In genomic region chr20:37379967-37380828, GRCh38 we compare ENCODE assay signal across 9 cellular contexts. TPM values are rescaled to one million over a fixed set of nuclear protein-coding genes. Genes with fewer than 3 reads are reported as not detected.
DNase-seq lines count a peak whose midpoint lies in the region; ATAC-seq and TF ChIP-seq lines count a peak whose summit lies in the region.
"Had no signal": no experiment of that assay in that cellular context is flagged by ENCODE, and none has a peak within 500 bp of the region (broad histone marks: within the 10 kb centered on the region; RNA-seq: fewer than 3 reads in every experiment).

No MANE protein-coding gene starts in this region.

- H3K4me3 Mint-ChIP-seq in effector memory CD8-positive, alpha-beta T cell = no peak overlapping the region
- H3K4me3 Mint-ChIP-seq in activated naive CD4-positive, alpha-beta T cell treated with anti-CD3 and anti-CD28 coated beads, Interleukin-2, amount 10 ng/mL, durations not matched to agents 7 days and 5 days = no peak overlapping the region
- no peak overlapping the region for H3K4me3 Mint-ChIP-seq in activated T-helper 1 cell treated with anti-CD3 and anti-CD28 coated beads, Interleukin-12 subunit alpha, Interleukin-12 subunit beta, Interleukin-2, Interleukin-4 antibody, amounts not matched to agents 30 ng/mL and 10 ng/mL and 1 ng/mL, durations not matched to agents 14 hours and 24 hours and 36 hours
- H3K4me3 Mint-ChIP-seq: T-helper 2 cell treated with Interferon-gamma antibody and Interleukin-4, amounts not matched to agents 5 μg/mL and 100 μg/mL, for 36 hours had no signal

- no peak overlapping the region for H3K18ac ChIP-seq in trophoblast cell (ENCODE audit: low read length)

- no peaks in the 10 kb centered on the region for H3K36me3 ChIP-seq in GM23248 (ENCODE audit: low read depth)
- H3K36me3 ChIP-seq in trophoblast cell (ENCODE audit: control insufficient read depth in 1 of 2, insufficient read depth in 2 of 2, low read length in 2 of 2) = peaks cover 78 to 84% of the 10 kb centered on the region in 2 experiments

- no peaks in the 10 kb centered on the region for H3K27me3 Mint-ChIP-seq in effector memory CD8-positive, alpha-beta T cell
- peaks cover 25% of the 10 kb centered on the region for H3K27me3 Mint-ChIP-seq in activated naive CD4-positive, alpha-beta T cell treated with anti-CD3 and anti-CD28 coated beads, Interleukin-2, amount 10 ng/mL, durations not matched to agents 7 days and 5 days
- peaks cover 9% of the 10 kb centered on the region for H3K27me3 Mint-ChIP-seq in activated T-helper 1 cell treated with anti-CD3 and anti-CD28 coated beads, Interleukin-12 subunit alpha, Interleukin-12 subunit beta, Interleukin-2, Interleukin-4 antibody, amounts not matched to agents 30 ng/mL and 10 ng/mL and 1 ng/mL, durations not matched to agents 14 hours and 24 hours and 36 hours (ENCODE audit: insufficient read depth)

- peak overlapping the region; percentile 88 for H3K4ac ChIP-seq in trophoblast cell (ENCODE audit: low read depth, low read length)

- H3K4me3 ChIP-seq in GM23248 (no peak overlapping the region), trophoblast cell (ENCODE audit: low read depth, low read length) (no peak overlapping the region)

- no peak overlapping the region for H4K12ac ChIP-seq in trophoblast cell (ENCODE audit: low read depth, low read length)

- 71 to 72% methylated on average over 13 to 14 of the region's 14 CpGs for WGBS in GM23248 (ENCODE audit: low coverage in 1 of 2, low lambda C conversion rate in 2 of 2, missing lambda C conversion rate in 2 of 2), 2 experiments
- no CpG with 5 or more reads among the region's 14 CpGs for WGBS in trophoblast cell (ENCODE audit: extremely low coverage, insufficient coverage, insufficient read length)

- H2BK120ac ChIP-seq in trophoblast cell (ENCODE audit: insufficient read depth, low read length, poor library complexity) = no peak overlapping the region

- H3K9me3 ChIP-seq in GM23248 (ENCODE audit: low read depth) (no peaks in the 10 kb centered on the region), trophoblast cell (ENCODE audit: insufficient read depth, low read depth, low read length) (peaks cover 2% of the 10 kb centered on the region)

- peaks cover 12% of the 10 kb centered on the region; the same call in 1 of the 2 replicates for H3K4me1 ChIP-seq in GM23248 (ENCODE audit: insufficient read depth)
- peaks cover 10 to 19% of the 10 kb centered on the region in 2 experiments for H3K4me1 ChIP-seq in trophoblast cell (ENCODE audit: control insufficient read depth in 1 of 2, insufficient read depth in 2 of 2, low read length in 2 of 2)

- H2BK5ac ChIP-seq in trophoblast cell (ENCODE audit: low read depth, low read length, poor library complexity) = no peak overlapping the region

- no peak for ATAC-seq in effector memory CD8-positive, alpha-beta T cell (replicated peaks)
- no peak for ATAC-seq in omental fat pad (ENCODE audit: low FRiP score)

- intact Hi-C loops in activated T-helper 1 cell treated with anti-CD3 and anti-CD28 coated beads, Interleukin-12 subunit alpha, Interleukin-12 subunit beta, Interleukin-2, Interleukin-4 antibody, amounts not matched to agents 30 ng/mL and 10 ng/mL and 1 ng/mL, durations not matched to agents 14 hours and 24 hours and 36 hours (cut with micrococcal nuclease) = no loop called here

- no peak overlapping the region for H3K14ac ChIP-seq in trophoblast cell (ENCODE audit: low read length)

- H2BK12ac ChIP-seq in trophoblast cell (ENCODE audit: low read length) = peak overlapping the region; percentile 16

- H3K9me2 ChIP-seq in GM23248 (ENCODE audit: insufficient read depth) = no peaks in the 10 kb centered on the region

- H3K4me2 ChIP-seq in GM23248 (ENCODE audit: unreplicated experiment) = no peak overlapping the region
- no peak overlapping the region for H3K4me2 ChIP-seq in trophoblast cell (ENCODE audit: low read length)

- CTCF ChIA-PET in activated naive CD4-positive, alpha-beta T cell treated with anti-CD3 and anti-CD28 coated beads, Interleukin-2, amount 10 ng/mL, durations not matched to agents 7 days and 5 days (lab: Charles Lee) = interaction anchor here (0.8 to 1.3 kb wide), 2 partner anchors 12 to 104 kb away, joined by 3 read pairs; no protein-coding TSS in a partner anchor

- H4K8ac ChIP-seq in trophoblast cell (ENCODE audit: low read depth, low read length) = peak overlapping the region; percentile 15

- H3K27ac ChIP-seq in GM23248 (no peak overlapping the region), trophoblast cell (ENCODE audit: low read depth, low read length) (no peak overlapping the region)

- H3K79me2 ChIP-seq in GM23248 (ENCODE audit: insufficient read depth) (peaks cover 60% of the 10 kb centered on the region), trophoblast cell (ENCODE audit: control insufficient read depth, insufficient read depth, low read length, poor library complexity) (peaks cover 38% of the 10 kb centered on the region)

- peak overlapping the region; percentile 25 to 53 for H3K27ac Mint-ChIP-seq in effector memory CD8-positive, alpha-beta T cell
- H3K27ac Mint-ChIP-seq in activated naive CD4-positive, alpha-beta T cell treated with anti-CD3 and anti-CD28 coated beads, Interleukin-2, amount 10 ng/mL, durations not matched to agents 7 days and 5 days = no peak overlapping the region
- H3K27ac Mint-ChIP-seq in activated T-helper 1 cell treated with anti-CD3 and anti-CD28 coated beads, Interleukin-12 subunit alpha, Interleukin-12 subunit beta, Interleukin-2, Interleukin-4 antibody, amounts not matched to agents 30 ng/mL and 10 ng/mL and 1 ng/mL, durations not matched to agents 14 hours and 24 hours and 36 hours = no peak overlapping the region
- H3K27ac Mint-ChIP-seq: T-helper 2 cell treated with Interferon-gamma antibody and Interleukin-4, amounts not matched to agents 5 μg/mL and 100 μg/mL, for 36 hours had no signal

- H3K79me1 ChIP-seq in trophoblast cell (ENCODE audit: low read length) = peaks cover 12% of the 10 kb centered on the region

- peak overlapping the region; percentile 41 for H4K91ac ChIP-seq in trophoblast cell (ENCODE audit: low read depth, low read length)

- H3K4me1 Mint-ChIP-seq in effector memory CD8-positive, alpha-beta T cell (ENCODE audit: low read depth in 2 of 2) = peaks cover 14 to 16% of the 10 kb centered on the region in 2 donors
- peaks cover 9% of the 10 kb centered on the region for H3K4me1 Mint-ChIP-seq in activated naive CD4-positive, alpha-beta T cell treated with anti-CD3 and anti-CD28 coated beads, Interleukin-2, amount 10 ng/mL, durations not matched to agents 7 days and 5 days
- H3K4me1 Mint-ChIP-seq in activated T-helper 1 cell treated with anti-CD3 and anti-CD28 coated beads, Interleukin-12 subunit alpha, Interleukin-12 subunit beta, Interleukin-2, Interleukin-4 antibody, amounts not matched to agents 30 ng/mL and 10 ng/mL and 1 ng/mL, durations not matched to agents 14 hours and 24 hours and 36 hours (ENCODE audit: low read depth) = peaks cover 16% of the 10 kb centered on the region

- H3K27me3 ChIP-seq in GM23248 (replicated peaks; ENCODE audit: insufficient read depth) (no peaks in the 10 kb centered on the region), trophoblast cell (ENCODE audit: insufficient read depth, low read length) (no peaks in the 10 kb centered on the region)

- H4K20me1 ChIP-seq in GM23248 (ENCODE audit: insufficient read depth) = no peaks in the 10 kb centered on the region; the same call in 1 of the 2 replicates

- H2AK5ac ChIP-seq in trophoblast cell (ENCODE audit: low read length) = peak overlapping the region; percentile 22

- no peak overlapping the region for H3K23ac ChIP-seq in trophoblast cell (ENCODE audit: low read length)

- DNase-seq in GM23248 (peak; percentile 45), NCI-H460 (ENCODE audit: extremely low read depth, low read depth) (peak; percentile 84), trophoblast cell (no peak), omental fat pad (ENCODE audit: low spot score) (no peak)
- DNase-seq in effector memory CD8-positive, alpha-beta T cell = no peak
- DNase-seq in activated naive CD4-positive, alpha-beta T cell treated with anti-CD3 and anti-CD28 coated beads, Interleukin-2, amount 10 ng/mL, durations not matched to agents 7 days and 5 days = no peak
- no peak for DNase-seq in activated T-helper 1 cell treated with anti-CD3 and anti-CD28 coated beads, Interleukin-12 subunit alpha, Interleukin-12 subunit beta, Interleukin-2, Interleukin-4 antibody, amounts not matched to agents 30 ng/mL and 10 ng/mL and 1 ng/mL, durations not matched to agents 14 hours and 24 hours and 36 hours (ENCODE audit: low spot score)
- DNase-seq: GF-D8 had no signal

- TF ChIP-seq CTCF in omental fat pad (IDR thresholded peaks at IDR 0.05) = no peak

- no peak overlapping the region for H3K9ac ChIP-seq in GM23248
- no peak overlapping the region for H3K9ac ChIP-seq in trophoblast cell (ENCODE audit: low read length)

- peaks cover 13% of the 10 kb centered on the region; the same call in 1 of the 2 replicates for H3F3A ChIP-seq in GM23248 (ENCODE audit: insufficient read depth)

- no peaks in the 10 kb centered on the region for H3K9me3 Mint-ChIP-seq in effector memory CD8-positive, alpha-beta T cell
- H3K9me3 Mint-ChIP-seq in activated naive CD4-positive, alpha-beta T cell treated with anti-CD3 and anti-CD28 coated beads, Interleukin-2, amount 10 ng/mL, durations not matched to agents 7 days and 5 days = no peaks in the 10 kb centered on the region
- no peaks in the 10 kb centered on the region for H3K9me3 Mint-ChIP-seq in activated T-helper 1 cell treated with anti-CD3 and anti-CD28 coated beads, Interleukin-12 subunit alpha, Interleukin-12 subunit beta, Interleukin-2, Interleukin-4 antibody, amounts not matched to agents 30 ng/mL and 10 ng/mL and 1 ng/mL, durations not matched to agents 14 hours and 24 hours and 36 hours
- H3K9me3 Mint-ChIP-seq: T-helper 2 cell treated with Interferon-gamma antibody and Interleukin-4, amounts not matched to agents 5 μg/mL and 100 μg/mL, for 36 hours had no signal

- peaks cover 3% of the 10 kb centered on the region for H3K36me3 Mint-ChIP-seq in effector memory CD8-positive, alpha-beta T cell (ENCODE audit: insufficient read depth)
- H3K36me3 Mint-ChIP-seq in activated naive CD4-positive, alpha-beta T cell treated with anti-CD3 and anti-CD28 coated beads, Interleukin-2, amount 10 ng/mL, durations not matched to agents 7 days and 5 days = no peaks in the 10 kb centered on the region
- peaks cover 3% of the 10 kb centered on the region for H3K36me3 Mint-ChIP-seq in activated T-helper 1 cell treated with anti-CD3 and anti-CD28 coated beads, Interleukin-12 subunit alpha, Interleukin-12 subunit beta, Interleukin-2, Interleukin-4 antibody, amounts not matched to agents 30 ng/mL and 10 ng/mL and 1 ng/mL, durations not matched to agents 14 hours and 24 hours and 36 hours (ENCODE audit: low read depth)

- H2AFZ ChIP-seq in GM23248 = no peak overlapping the region
- H2AFZ ChIP-seq in trophoblast cell (ENCODE audit: insufficient read depth, low read length, poor library complexity) = no peak overlapping the region

- in situ Hi-C loops in GM23248 (cut with MboI) = loop anchor here (10.0 kb wide), 1 partner anchor 95 kb away; the partner anchor contains the start of gene MANBAL

RNA-seq across cellular contexts. Expression of gene SRC, which starts 34.3 kb away (rescaled TPM):
- 28.6 and 29.8 TPM in 2 replicates for total RNA-seq in GM23248 (2014; rRNA removed; shearing (Covaris generic))
- 13.9 and 17.0 TPM in 2 replicates for polyA plus RNA-seq in GM23248 (2016; fragmentation: Nextera tagmentation; extraction: Ambion mirVana)
- total RNA-seq in NCI-H460 (2014; rRNA removed; shearing (Covaris generic)) = 116 TPM in 2 replicates
- polyA plus RNA-seq in NCI-H460 (2014; cell fraction: nucleus; rRNA removed) = 285 and 339 TPM in 2 replicates
- polyA plus RNA-seq in trophoblast cell (2013) = 188 and 198 TPM in 2 replicates
- total RNA-seq in activated T-helper 1 cell treated with anti-CD3 and anti-CD28 coated beads, Interleukin-12 subunit alpha, Interleukin-12 subunit beta, Interleukin-2, Interleukin-4 antibody, amounts not matched to agents 30 ng/mL and 10 ng/mL and 1 ng/mL, durations not matched to agents 14 hours and 24 hours and 36 hours = 6.2 and 6.4 TPM in 2 replicates
- 10 to 100 TPM; 15.1 to 29.3 (median 19.7) TPM for total RNA-seq in omental fat pad

Comparison
In these comparisons a context has a peak if more than half of its experiments do, and no peak if none do; other contexts are left out.
1. DNase-seq: peak in GM23248 (single experiment) and NCI-H460 (single experiment); none in effector memory CD8-positive, alpha-beta T cell (0 of 3), trophoblast cell (0 of 2), activated naive CD4-positive, alpha-beta T cell treated with anti-CD3 and anti-CD28 coated beads, Interleukin-2, amount 10 ng/mL, durations not matched to agents 7 days and 5 days (single experiment), activated T-helper 1 cell treated with anti-CD3 and anti-CD28 coated beads, Interleukin-12 subunit alpha, Interleukin-12 subunit beta, Interleukin-2, Interleukin-4 antibody, amounts not matched to agents 30 ng/mL and 10 ng/mL and 1 ng/mL, durations not matched to agents 14 hours and 24 hours and 36 hours (single experiment) and omental fat pad (single experiment).
2. H3K27ac Mint-ChIP-seq: peak in effector memory CD8-positive, alpha-beta T cell (2 of 2); none in activated naive CD4-positive, alpha-beta T cell treated with anti-CD3 and anti-CD28 coated beads, Interleukin-2, amount 10 ng/mL, durations not matched to agents 7 days and 5 days (single experiment) and activated T-helper 1 cell treated with anti-CD3 and anti-CD28 coated beads, Interleukin-12 subunit alpha, Interleukin-12 subunit beta, Interleukin-2, Interleukin-4 antibody, amounts not matched to agents 30 ng/mL and 10 ng/mL and 1 ng/mL, durations not matched to agents 14 hours and 24 hours and 36 hours (single experiment).